In the genomic region with DNA sequence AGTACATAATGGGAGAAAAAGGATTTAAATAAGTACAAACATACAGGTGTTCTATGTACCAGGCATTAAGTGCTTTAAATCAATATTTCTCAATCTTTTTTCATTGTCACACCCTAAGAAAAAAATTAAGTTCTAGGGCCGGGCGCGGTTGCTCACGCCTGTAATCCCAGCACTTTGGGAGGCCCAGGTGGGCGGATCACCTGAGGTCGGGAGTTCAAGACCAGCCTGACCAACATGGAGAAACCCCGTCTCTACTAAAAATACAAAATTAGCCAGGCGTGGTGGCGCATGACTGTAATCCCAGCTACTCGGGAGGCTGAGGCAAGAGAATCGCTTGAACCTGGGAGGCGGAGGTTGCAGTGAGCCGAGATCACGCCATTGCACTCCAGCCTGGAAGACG, we compare ENCODE assay signal across 9 cellular contexts. TPM values are rescaled to one million over a fixed set of nuclear protein-coding genes. Genes with fewer than 3 reads are reported as not detected.
DNase-seq lines count a peak whose midpoint lies in the region; ATAC-seq, FAIRE-seq and TF ChIP-seq lines count a peak whose summit lies in the region.
"Not testable (repeated sequence)": the region's sequence is repeated elsewhere in the genome, so short reads cannot be mapped to it uniquely, and the experiment has no call there.
"Had no signal": no experiment of that assay in that cellular context is flagged by ENCODE, and none has a peak within 500 bp of the region (broad histone marks: within the 10 kb centered on the region; RNA-seq: fewer than 3 reads in every experiment).

No MANE protein-coding gene starts in this region.

- H3K27ac Mint-ChIP-seq in CD8-positive, alpha-beta T cell, result peak overlapping the region; percentile 99
- peak overlapping the region; percentile 100 for H3K27ac Mint-ChIP-seq in activated CD4-positive, alpha-beta T cell treated with anti-CD3 and anti-CD28 coated beads for 36 hours
- H3K27ac Mint-ChIP-seq in memory B cell (peak overlapping the region; percentile 99), progenitor cell of endocrine pancreas (peak overlapping the region; percentile 99), type B pancreatic cell (peak overlapping the region; percentile 84)

- not testable (repeated sequence) for H3K9me1 ChIP-seq in K562 (ENCODE audit: control insufficient read depth, insufficient read depth, low read length)

- H3K4me2 ChIP-seq in K562 (ENCODE audit: insufficient read depth, low read length) (peak overlapping the region; percentile 95), fibroblast of lung (ENCODE audit: extremely low read depth, insufficient read depth, low read length) (peak overlapping the region; percentile 89)

- not testable (repeated sequence) for H3K9me3 Mint-ChIP-seq in CD8-positive, alpha-beta T cell; activated CD4-positive, alpha-beta T cell treated with anti-CD3 and anti-CD28 coated beads for 36 hours (ENCODE audit: low read depth); memory B cell; progenitor cell of endocrine pancreas (ENCODE audit: low read depth); type B pancreatic cell

- not testable (repeated sequence) for TF ChIP-seq EP300 in K562 (IDR thresholded peaks at IDR 0.05; ENCODE audit: low read length)

- TF ChIP-seq POLR2A in K562 (conservative IDR thresholded peaks at IDR 0.05), result not testable (repeated sequence)

- not testable (repeated sequence) for H4K20me1 ChIP-seq in K562 (replicated peaks; ENCODE audit: control insufficient read depth, insufficient read depth, low read length); fibroblast of lung (ENCODE audit: control insufficient read depth, extremely low read depth, insufficient read depth, low read length)

- H2AFZ ChIP-seq in K562 (ENCODE audit: low read depth, low read length); fibroblast of lung (ENCODE audit: low read length): not testable (repeated sequence)

- CTCF ChIA-PET in CD8-positive, alpha-beta T cell (lab: Charles Lee), result interaction anchor here (1.0 kb wide), 1 partner anchor 53 kb away, joined by 4 read pairs; no protein-coding TSS in a partner anchor
- CTCF ChIA-PET in activated CD4-positive, alpha-beta T cell treated with anti-CD3 and anti-CD28 coated beads for 36 hours (lab: Charles Lee), result interaction anchor here (1.2 kb wide), 1 partner anchor 54 kb away, joined by 6 read pairs; no protein-coding TSS in a partner anchor
- CTCF ChIA-PET in K562 (lab: Yijun Ruan, JAX; ENCODE audit: low intra/inter-chr PET ratio), result not testable (repeated sequence)

- not testable (repeated sequence) for FAIRE-seq in K562 (lab: Jason Lieb, UNC)

- POLR2A ChIA-PET in CD8-positive, alpha-beta T cell (lab: Charles Lee), result interaction anchor here (1.0 kb wide), 1 partner anchor 67 kb away, joined by 3 read pairs; the partner anchor contains the start of gene RBM15
- POLR2A ChIA-PET in activated CD4-positive, alpha-beta T cell treated with anti-CD3 and anti-CD28 coated beads for 36 hours (lab: Charles Lee), result interaction anchor here (1.3 kb wide), 1 partner anchor 10 kb away, joined by 3 read pairs; no protein-coding TSS in a partner anchor
- POLR2A ChIA-PET in K562 (lab: Yijun Ruan, JAX), result interaction anchor here (0.7 to 2.7 kb wide), 5 partner anchors 9 to 240 kb away, joined by 3 to 6 read pairs (median 4); no protein-coding TSS in a partner anchor

- not testable (repeated sequence) for BruUV-seq in K562 (replicated peaks; lab: Mats Ljungman, UMichigan)

- peaks cover 35% of the 10 kb centered on the region for H3K36me3 Mint-ChIP-seq in CD8-positive, alpha-beta T cell
- H3K36me3 Mint-ChIP-seq in activated CD4-positive, alpha-beta T cell treated with anti-CD3 and anti-CD28 coated beads for 36 hours (ENCODE audit: low read depth), result peaks cover 19% of the 10 kb centered on the region
- H3K36me3 Mint-ChIP-seq in memory B cell; progenitor cell of endocrine pancreas (ENCODE audit: insufficient read depth): not testable (repeated sequence)
- H3K36me3 Mint-ChIP-seq in type B pancreatic cell, result peaks cover 13% of the 10 kb centered on the region

- peaks cover 34% of the 10 kb centered on the region for H3K79me2 ChIP-seq in K562 (ENCODE audit: control insufficient read depth, insufficient read depth, low read length)
- peaks cover 24% of the 10 kb centered on the region for H3K79me2 ChIP-seq in fibroblast of lung (ENCODE audit: control insufficient read depth, insufficient read depth, low read length)

- H3K36me3 ChIP-seq in CD8-positive, alpha-beta T cell (ENCODE audit: insufficient read depth, low read length), result peaks cover 18% of the 10 kb centered on the region
- H3K36me3 ChIP-seq in K562 (ENCODE audit: control insufficient read depth, insufficient read depth, low read length), result peaks cover 43% of the 10 kb centered on the region
- not testable (repeated sequence) for H3K36me3 ChIP-seq in fibroblast of lung (ENCODE audit: control insufficient read depth, insufficient read depth, low read length)

- H3K9me3 ChIP-seq in CD8-positive, alpha-beta T cell (ENCODE audit: low read length); K562 (replicated peaks; ENCODE audit: control insufficient read depth, insufficient read depth, low read depth, low read length); fibroblast of lung (ENCODE audit: control insufficient read depth, insufficient read depth, low read depth, low read length): not testable (repeated sequence)

- not testable (repeated sequence) for DNase-seq in CD8-positive, alpha-beta T cell; LNCaP clone FGC (ENCODE audit: low read depth); activated CD4-positive, alpha-beta T cell treated with anti-CD3 and anti-CD28 coated beads for 36 hours; K562 (ENCODE audit: extremely low read depth in 1 of 4, low spot score in 3 of 4); fibroblast of lung (ENCODE audit: low read depth in 2 of 2); memory B cell (ENCODE audit: low spot score in 2 of 2); progenitor cell of endocrine pancreas (ENCODE audit: low spot score, unreplicated experiment); type B pancreatic cell (ENCODE audit: extremely low spot score, unreplicated experiment)

- intact Hi-C loops in CD8-positive, alpha-beta T cell (cut with DNase I, micrococcal nuclease), result loop anchor here (2.0 to 10.0 kb wide), 5 partner anchors 68 to 1351 kb away; partner anchors contain the start of genes STRIP1 (in 2 of the 2), DDX20 (in 1 of the 2), PSRC1 (in 1 of the 2) and RBM15 (in 1 of the 2)
- intact Hi-C loops in activated CD4-positive, alpha-beta T cell treated with anti-CD3 and anti-CD28 coated beads for 36 hours (cut with DNase I, micrococcal nuclease), result loop anchor here in 1 of 2 experiments (2.0 to 10.0 kb wide), 2 partner anchors 198 to 378 kb away; no protein-coding TSS in a partner anchor
- intact Hi-C loops in K562 (cut with micrococcal nuclease), result not testable (repeated sequence)

- H3K4me3 ChIP-seq in CD8-positive, alpha-beta T cell (ENCODE audit: low read depth, low read length), result peak overlapping the region; percentile 92
- H3K4me3 ChIP-seq in LNCaP clone FGC (ENCODE audit: low read depth, low read length) (peak overlapping the region; percentile 75), K562 (peak overlapping the region; percentile 71), fibroblast of lung (replicated peaks in 1 of 4; ENCODE audit: control extremely low read depth in 1 of 4, insufficient read depth in 1 of 4, low read depth in 3 of 4, low read length in 4 of 4) (peak overlapping the region; percentile 79 to 92 (median 84))

- TF ChIP-seq CTCF in CD8-positive, alpha-beta T cell (IDR thresholded peaks at IDR 0.05); LNCaP clone FGC (IDR thresholded peaks at IDR 0.05; ENCODE audit: control insufficient read depth, extremely low read depth, insufficient read depth); K562 (IDR thresholded peaks at IDR 0.05 in 2 of 3, conservative IDR thresholded peaks at IDR 0.05 in 1 of 3; ENCODE audit: insufficient read depth in 2 of 3, low read depth in 1 of 3, low read length in 3 of 3); fibroblast of lung (conservative IDR thresholded peaks at IDR 0.05 in 1 of 2, IDR thresholded peaks at IDR 0.05 in 1 of 2; ENCODE audit: low read depth in 1 of 2, low read length in 2 of 2); progenitor cell of endocrine pancreas (IDR thresholded peaks at IDR 0.05; ENCODE audit: unreplicated experiment); type B pancreatic cell (conservative IDR thresholded peaks at IDR 0.05): not testable (repeated sequence)

- H3K27me3 ChIP-seq in CD8-positive, alpha-beta T cell (ENCODE audit: insufficient read depth, low read length); K562 (ENCODE audit: control insufficient read depth in 2 of 2, insufficient read depth in 2 of 2, low read length in 2 of 2); fibroblast of lung (ENCODE audit: control insufficient read depth, insufficient read depth, low read length): not testable (repeated sequence)

- in situ Hi-C loops in K562 (cut with MboI), result not testable (repeated sequence)

- WGBS in K562 (ENCODE audit: insufficient coverage, low coverage, missing lambda C conversion rate), result 11% methylated on average over 12 of the region's 15 CpGs

- H3K4me1 ChIP-seq in CD8-positive, alpha-beta T cell (ENCODE audit: insufficient read depth, low read length), result peaks cover 23% of the 10 kb centered on the region
- H3K4me1 ChIP-seq in K562 (replicated peaks in 1 of 2; ENCODE audit: control insufficient read depth in 2 of 2, insufficient read depth in 2 of 2, low read length in 2 of 2), result peaks cover 5 to 15% of the 10 kb centered on the region in 2 experiments; a peak in 3 of 5 replicates
- H3K4me1 ChIP-seq in fibroblast of lung (ENCODE audit: control insufficient read depth, extremely low read depth, insufficient read depth, low read length), result not testable (repeated sequence)

- H3K27me3 Mint-ChIP-seq in CD8-positive, alpha-beta T cell (ENCODE audit: low read depth); activated CD4-positive, alpha-beta T cell treated with anti-CD3 and anti-CD28 coated beads for 36 hours; memory B cell; progenitor cell of endocrine pancreas; type B pancreatic cell: not testable (repeated sequence)

- not testable (repeated sequence) for TF ChIP-seq RAD21 in K562 (CRISPR knock-in tag; conservative IDR thresholded peaks at IDR 0.05 in 1 of 2, IDR thresholded peaks at IDR 0.05 in 1 of 2)

- H3K9ac ChIP-seq in K562 (ENCODE audit: insufficient read depth in 1 of 2, low read depth in 2 of 2, low read length in 2 of 2), result peak overlapping the region; percentile 59 to 88; a peak in 3 of 4 replicates
- not testable (repeated sequence) for H3K9ac ChIP-seq in fibroblast of lung (ENCODE audit: insufficient read depth, low read length)

- not testable (repeated sequence) for H3K27ac ChIP-seq in CD8-positive, alpha-beta T cell (ENCODE audit: low read depth, low read length); K562 (ENCODE audit: extremely low read depth, low read depth, low read length)
- peak overlapping the region; percentile 96 for H3K27ac ChIP-seq in fibroblast of lung (ENCODE audit: insufficient read depth, low read length)

- peaks cover 28% of the 10 kb centered on the region for H3K4me1 Mint-ChIP-seq in CD8-positive, alpha-beta T cell (ENCODE audit: low read depth)
- H3K4me1 Mint-ChIP-seq in activated CD4-positive, alpha-beta T cell treated with anti-CD3 and anti-CD28 coated beads for 36 hours, result peaks cover 17% of the 10 kb centered on the region
- H3K4me1 Mint-ChIP-seq in memory B cell (peaks cover 15% of the 10 kb centered on the region), progenitor cell of endocrine pancreas (ENCODE audit: low read depth) (peaks cover 15% of the 10 kb centered on the region), type B pancreatic cell (ENCODE audit: unreplicated experiment) (peaks cover 13% of the 10 kb centered on the region)

- H3K4me3 Mint-ChIP-seq in CD8-positive, alpha-beta T cell, result peak overlapping the region; percentile 99
- H3K4me3 Mint-ChIP-seq in activated CD4-positive, alpha-beta T cell treated with anti-CD3 and anti-CD28 coated beads for 36 hours, result peak overlapping the region; percentile 98
- H3K4me3 Mint-ChIP-seq in memory B cell (peak overlapping the region; percentile 99), progenitor cell of endocrine pancreas (ENCODE audit: low read depth) (peak overlapping the region; percentile 99), type B pancreatic cell (peak overlapping the region; percentile 100)

- ATAC-seq in CD8-positive, alpha-beta T cell; activated CD4-positive, alpha-beta T cell treated with anti-CD3 and anti-CD28 coated beads for 36 hours; K562; memory B cell (ENCODE audit: low read depth): not testable (repeated sequence)

RNA-seq across cellular contexts. Expression of gene LAMTOR5, which starts 1.1 kb away (rescaled TPM):
- total RNA-seq in CD8-positive, alpha-beta T cell, result 100 to 1,000 TPM; 106 to 109 TPM
- total RNA-seq in activated CD4-positive, alpha-beta T cell treated with anti-CD3 and anti-CD28 coated beads for 36 hours, result 100 to 1,000 TPM; 141 to 155 TPM
- 40.9 and 52.1 TPM in 2 replicates for total RNA-seq in K562 (2011; cell fraction: chromatin; rRNA removed; ENCODE audit: low replicate concordance)
- 63.2 and 70.9 TPM in 2 replicates for total RNA-seq in K562 (2011; cell fraction: nucleolus; rRNA removed)
- total RNA-seq in K562 (2011; cell fraction: nucleoplasm; rRNA removed), result 77.4 and 94.5 TPM in 2 replicates
- total RNA-seq in K562 (2014; rRNA removed) (191 and 206 TPM in 2 replicates), K562 (2014; rRNA removed; fragmentation: Illumina TruSeq; extraction: Trizol) (123 and 130 TPM in 2 replicates), K562 (2015; rRNA removed; fragmentation: Illumina TruSeq; extraction: Trizol) (107 and 118 TPM in 2 replicates), K562 (2021) (169 and 198 TPM in 2 replicates), fibroblast of lung (50.3 and 70.4 TPM in 2 replicates), progenitor cell of endocrine pancreas (99.8 and 101 TPM in 2 replicates), type B pancreatic cell (ENCODE audit: low replicate concordance) (131 and 142 TPM in 2 replicates)
- polyA plus RNA-seq in K562 (2011; rRNA removed) (537 and 538 TPM in 2 replicates), K562 (2014; fragmentation: Illumina TruSeq; extraction: Trizol) (229 and 241 TPM in 2 replicates), K562 (2014; fragmentation: Nextera tagmentation; extraction: Ambion mirVana) (100 to 1,000 TPM; 648 to 712 TPM), K562 (2014; rRNA removed) (320 and 438 TPM in 2 replicates), fibroblast of lung (310 and 317 TPM in 2 replicates)
- polyA plus RNA-seq in K562 (2011; cell fraction: cytosol; rRNA removed), result 530 and 732 TPM in 2 replicates
- 174 and 259 TPM in 2 replicates for polyA plus RNA-seq in K562 (2011; cell fraction: nucleus; rRNA removed)
- 318 and 451 TPM in 2 replicates for polyA plus RNA-seq in K562 (2012)
- polyA minus RNA-seq in K562 (2011; rRNA and poly(A)+ RNA removed), result 150 and 153 TPM in 2 replicates
- polyA minus RNA-seq in K562 (2011; cell fraction: cytosol; rRNA and poly(A)+ RNA removed), result 52.8 and 60.1 TPM in 2 replicates
- polyA minus RNA-seq in K562 (2011; cell fraction: nucleus; rRNA and poly(A)+ RNA removed), result 27.1 and 59.8 TPM in 2 replicates
- polyA plus RNA-seq in fibroblast of lung (2012), result 315 and 353 TPM in 2 replicates
- 93.3 and 107 TPM in 2 replicates for polyA minus RNA-seq in fibroblast of lung (ENCODE audit: low replicate concordance)

RNA-seq across cellular contexts. Expression of gene SLC16A4, which starts 15.6 kb away (rescaled TPM):
- under 1 TPM in 1 of 2 experiments, not detected in 1; 0.24 TPM for total RNA-seq in CD8-positive, alpha-beta T cell
- under 1 TPM; 0.14 to 0.44 TPM for total RNA-seq in activated CD4-positive, alpha-beta T cell treated with anti-CD3 and anti-CD28 coated beads for 36 hours
- 1.0 and 3.1 TPM in 2 replicates for total RNA-seq in K562 (2011; cell fraction: chromatin; rRNA removed; ENCODE audit: low replicate concordance)
- total RNA-seq in K562 (2011; cell fraction: nucleolus; rRNA removed), result 0.39 TPM in 1 of 2 replicates, not detected in the other
- total RNA-seq in K562 (2011; cell fraction: nucleoplasm; rRNA removed), result 1.0 and 1.5 TPM in 2 replicates
- total RNA-seq in K562 (2014; rRNA removed), result 0.16 TPM in 1 of 2 replicates, not detected in the other
- 0.19 and 0.29 TPM in 2 replicates for total RNA-seq in K562 (2014; rRNA removed; fragmentation: Illumina TruSeq; extraction: Trizol)
- 0.04 TPM in 1 of 2 replicates, not detected in the other for total RNA-seq in K562 (2015; rRNA removed; fragmentation: Illumina TruSeq; extraction: Trizol)
- total RNA-seq in K562 (2021), result 0.07 and 0.29 TPM in 2 replicates
- polyA plus RNA-seq in K562 (2011; rRNA removed), result 0.31 and 0.39 TPM in 2 replicates
- polyA plus RNA-seq in K562 (2011; cell fraction: cytosol; rRNA removed), result 0.04 and 0.46 TPM in 2 replicates
- 0.38 and 0.90 TPM in 2 replicates for polyA plus RNA-seq in K562 (2011; cell fraction: nucleus; rRNA removed)
- polyA plus RNA-seq in K562 (2012), result 0.39 and 0.97 TPM in 2 replicates
- 0.12 and 0.26 TPM in 2 replicates for polyA plus RNA-seq in K562 (2014; fragmentation: Illumina TruSeq; extraction: Trizol)
- polyA plus RNA-seq in K562 (2014; fragmentation: Nextera tagmentation; extraction: Ambion mirVana), result under 1 TPM; 0.20 to 0.23 TPM
- polyA plus RNA-seq in K562 (2014; rRNA removed), result 0.16 and 0.34 TPM in 2 replicates
- 0.07 and 0.78 TPM in 2 replicates for polyA minus RNA-seq in K562 (2011; rRNA and poly(A)+ RNA removed)
- polyA minus RNA-seq in K562 (2011; cell fraction: cytosol; rRNA and poly(A)+ RNA removed), result not detected in 2 replicates
- 0.22 TPM in 1 of 2 replicates, not detected in the other for polyA minus RNA-seq in K562 (2011; cell fraction: nucleus; rRNA and poly(A)+ RNA removed)
- 42.6 and 64.4 TPM in 2 replicates for total RNA-seq in fibroblast of lung
- 32.8 and 91.9 TPM in 2 replicates for polyA plus RNA-seq in fibroblast of lung
- polyA plus RNA-seq in fibroblast of lung (2012), result 15.5 and 40.3 TPM in 2 replicates
- 16.4 and 30.2 TPM in 2 replicates for polyA minus RNA-seq in fibroblast of lung (ENCODE audit: low replicate concordance)
- total RNA-seq in progenitor cell of endocrine pancreas, result 0.46 and 1.0 TPM in 2 replicates
- total RNA-seq in type B pancreatic cell (ENCODE audit: low replicate concordance), result 2.0 and 5.4 TPM in 2 replicates

RNA-seq across cellular contexts. Expression of gene PROK1, which starts 44.5 kb away (rescaled TPM):
- total RNA-seq in CD8-positive, alpha-beta T cell, result not detected
- total RNA-seq in activated CD4-positive, alpha-beta T cell treated with anti-CD3 and anti-CD28 coated beads for 36 hours, result not detected
- total RNA-seq in K562 (2011; cell fraction: chromatin; rRNA removed; ENCODE audit: low replicate concordance), result not detected in 2 replicates
- not detected in 2 replicates for total RNA-seq in K562 (2011; cell fraction: nucleolus; rRNA removed)
- not detected in 2 replicates for total RNA-seq in K562 (2011; cell fraction: nucleoplasm; rRNA removed)
- total RNA-seq in K562 (2014; rRNA removed), result not detected in 2 replicates
- total RNA-seq in K562 (2014; rRNA removed; fragmentation: Illumina TruSeq; extraction: Trizol), result not detected in 2 replicates
- total RNA-seq in K562 (2015; rRNA removed; fragmentation: Illumina TruSeq; extraction: Trizol), result not detected in 2 replicates
- total RNA-seq in K562 (2021), result not detected in 2 replicates
- polyA plus RNA-seq in K562 (2011; rRNA removed), result 0.09 TPM in 1 of 2 replicates, not detected in the other
- 0.04 and 0.16 TPM in 2 replicates for polyA plus RNA-seq in K562 (2011; cell fraction: cytosol; rRNA removed)
- 0.10 and 0.11 TPM in 2 replicates for polyA plus RNA-seq in K562 (2011; cell fraction: nucleus; rRNA removed)
- polyA plus RNA-seq in K562 (2012), result not detected in 2 replicates
- not detected in 2 replicates for polyA plus RNA-seq in K562 (2014; fragmentation: Illumina TruSeq; extraction: Trizol)
- polyA plus RNA-seq in K562 (2014; fragmentation: Nextera tagmentation; extraction: Ambion mirVana), result not detected
- polyA plus RNA-seq in K562 (2014; rRNA removed), result 0.15 TPM in 1 of 2 replicates, not detected in the other
- polyA minus RNA-seq in K562 (2011; rRNA and poly(A)+ RNA removed), result not detected in 2 replicates
- not detected in 2 replicates for polyA minus RNA-seq in K562 (2011; cell fraction: cytosol; rRNA and poly(A)+ RNA removed)
- not detected in 2 replicates for polyA minus RNA-seq in K562 (2011; cell fraction: nucleus; rRNA and poly(A)+ RNA removed)
- not detected in 2 replicates for total RNA-seq in fibroblast of lung
- not detected in 2 replicates for polyA plus RNA-seq in fibroblast of lung
- polyA plus RNA-seq in fibroblast of lung (2012), result not detected in 2 replicates
- polyA minus RNA-seq in fibroblast of lung (ENCODE audit: low replicate concordance), result not detected in 2 replicates
- total RNA-seq in progenitor cell of endocrine pancreas, result not detected in 2 replicates
- 0.29 TPM in 2 replicates for total RNA-seq in type B pancreatic cell (ENCODE audit: low replicate concordance)
- total RNA-seq: myocyte had no signal
